In the genomic region with DNA sequence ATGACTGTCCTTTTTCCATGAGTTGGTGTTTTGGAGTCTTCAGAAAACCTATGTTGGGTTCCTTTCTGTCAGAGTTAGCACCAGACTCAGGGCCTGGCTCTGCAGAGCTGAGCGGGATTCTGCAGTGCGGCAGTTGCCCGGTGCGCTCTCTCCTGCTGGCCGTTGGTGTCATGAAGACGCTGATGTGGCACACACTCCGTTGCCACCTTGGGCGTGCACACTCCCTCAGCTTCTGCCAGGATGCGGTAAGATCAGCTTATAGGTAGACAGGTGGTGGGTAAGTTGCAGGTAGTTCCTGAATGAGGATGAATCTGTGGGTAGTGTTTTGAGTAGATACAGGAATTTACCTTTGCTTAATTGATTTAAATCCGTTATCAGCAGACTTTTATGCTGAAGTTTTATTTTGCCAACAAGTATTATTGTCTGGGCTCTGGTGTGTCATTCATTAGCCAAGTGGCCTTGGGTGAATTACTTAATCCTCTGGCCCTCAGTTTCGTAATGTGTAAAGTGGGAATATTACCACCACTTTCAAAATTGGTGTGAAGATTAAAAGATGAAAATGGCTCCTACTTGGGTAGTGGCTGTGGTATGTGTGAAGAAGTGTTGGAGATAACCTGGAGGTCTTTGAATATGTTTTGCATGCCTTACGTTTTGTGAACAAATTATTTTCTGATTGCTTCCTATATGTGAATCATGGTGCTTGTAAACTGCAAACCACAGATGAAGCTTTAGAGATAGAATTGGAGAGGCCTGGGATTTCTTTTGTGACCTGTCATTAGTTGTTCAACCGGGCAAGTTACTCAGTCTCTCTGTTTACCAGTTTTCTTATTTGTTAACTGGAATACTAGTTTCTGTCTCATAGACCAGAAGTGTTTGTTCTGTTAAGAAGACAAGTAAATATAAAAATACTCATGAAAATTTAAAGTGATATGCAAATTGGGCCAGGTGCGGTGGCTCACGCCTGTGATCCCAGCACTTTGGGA, we compare ENCODE assay signal across 1 cellular context.
TF ChIP-seq lines count a peak whose summit lies in the region.

No MANE protein-coding gene starts in this region.

TF ChIP-seq in WTC11, 78 proteins besides CTCF, POLR2A, EP300 and RAD21 (continued from another document):
- TF ChIP-seq, protein P1, sequence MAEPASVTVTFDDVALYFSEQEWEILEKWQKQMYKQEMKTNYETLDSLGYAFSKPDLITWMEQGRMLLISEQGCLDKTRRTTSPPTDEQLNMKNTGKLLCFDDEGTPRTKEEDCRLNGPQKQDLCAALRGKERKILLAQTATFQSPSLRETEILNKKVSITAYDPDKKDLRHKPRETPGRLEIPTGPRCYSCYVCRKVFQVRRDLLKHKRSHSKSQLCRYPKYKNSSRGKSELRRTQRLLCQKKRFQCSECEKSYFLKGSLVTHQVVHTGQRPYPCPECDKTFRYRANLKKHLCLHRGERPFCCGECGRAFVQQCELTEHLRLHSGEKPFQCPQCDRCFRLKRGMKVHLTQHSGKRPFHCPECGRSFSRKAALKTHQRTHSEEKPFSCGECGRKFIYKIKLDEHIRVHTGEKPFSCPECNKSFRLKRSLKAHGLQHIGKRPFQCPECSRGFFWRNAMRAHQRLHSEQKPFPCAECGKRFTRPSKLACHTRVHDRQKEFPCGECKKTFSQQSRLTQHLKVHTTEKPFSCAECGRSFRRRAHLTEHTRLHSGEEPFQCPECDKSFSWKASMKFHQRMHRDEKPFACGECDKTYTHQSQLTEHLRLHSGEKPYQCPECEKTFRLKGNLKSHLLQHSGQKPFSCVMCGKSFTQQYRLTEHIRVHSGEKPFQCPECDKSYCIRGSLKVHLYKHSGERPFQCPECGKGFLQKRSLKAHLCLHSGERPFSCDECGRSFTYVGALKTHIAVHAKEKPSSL (CRISPR knock-in tag; conservative IDR thresholded peaks at IDR 0.05) = no peak
- no peak for TF ChIP-seq MXD4 (CRISPR knock-in tag; IDR thresholded peaks at IDR 0.05; ENCODE audit: borderline replicate concordance)
- TF ChIP-seq, protein P2, sequence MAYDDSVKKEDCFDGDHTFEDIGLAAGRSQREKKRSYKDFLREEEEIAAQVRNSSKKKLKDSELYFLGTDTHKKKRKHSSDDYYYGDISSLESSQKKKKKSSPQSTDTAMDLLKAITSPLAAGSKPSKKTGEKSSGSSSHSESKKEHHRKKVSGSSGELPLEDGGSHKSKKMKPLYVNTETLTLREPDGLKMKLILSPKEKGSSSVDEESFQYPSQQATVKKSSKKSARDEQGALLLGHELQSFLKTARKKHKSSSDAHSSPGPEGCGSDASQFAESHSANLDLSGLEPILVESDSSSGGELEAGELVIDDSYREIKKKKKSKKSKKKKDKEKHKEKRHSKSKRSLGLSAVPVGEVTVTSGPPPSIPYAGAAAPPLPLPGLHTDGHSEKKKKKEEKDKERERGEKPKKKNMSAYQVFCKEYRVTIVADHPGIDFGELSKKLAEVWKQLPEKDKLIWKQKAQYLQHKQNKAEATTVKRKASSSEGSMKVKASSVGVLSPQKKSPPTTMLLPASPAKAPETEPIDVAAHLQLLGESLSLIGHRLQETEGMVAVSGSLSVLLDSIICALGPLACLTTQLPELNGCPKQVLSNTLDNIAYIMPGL (CRISPR knock-in tag; IDR thresholded peaks at IDR 0.05) = no peak
- TF ChIP-seq JAZF1 (CRISPR knock-in tag; IDR thresholded peaks at IDR 0.05) = no peak
- TF ChIP-seq HMGA2 (CRISPR knock-in tag; IDR thresholded peaks at IDR 0.05) = no peak
- TF ChIP-seq, protein P3, sequence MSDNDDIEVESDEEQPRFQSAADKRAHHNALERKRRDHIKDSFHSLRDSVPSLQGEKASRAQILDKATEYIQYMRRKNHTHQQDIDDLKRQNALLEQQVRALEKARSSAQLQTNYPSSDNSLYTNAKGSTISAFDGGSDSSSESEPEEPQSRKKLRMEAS (CRISPR knock-in tag; IDR thresholded peaks at IDR 0.05) = no peak
- TF ChIP-seq, protein P4, sequence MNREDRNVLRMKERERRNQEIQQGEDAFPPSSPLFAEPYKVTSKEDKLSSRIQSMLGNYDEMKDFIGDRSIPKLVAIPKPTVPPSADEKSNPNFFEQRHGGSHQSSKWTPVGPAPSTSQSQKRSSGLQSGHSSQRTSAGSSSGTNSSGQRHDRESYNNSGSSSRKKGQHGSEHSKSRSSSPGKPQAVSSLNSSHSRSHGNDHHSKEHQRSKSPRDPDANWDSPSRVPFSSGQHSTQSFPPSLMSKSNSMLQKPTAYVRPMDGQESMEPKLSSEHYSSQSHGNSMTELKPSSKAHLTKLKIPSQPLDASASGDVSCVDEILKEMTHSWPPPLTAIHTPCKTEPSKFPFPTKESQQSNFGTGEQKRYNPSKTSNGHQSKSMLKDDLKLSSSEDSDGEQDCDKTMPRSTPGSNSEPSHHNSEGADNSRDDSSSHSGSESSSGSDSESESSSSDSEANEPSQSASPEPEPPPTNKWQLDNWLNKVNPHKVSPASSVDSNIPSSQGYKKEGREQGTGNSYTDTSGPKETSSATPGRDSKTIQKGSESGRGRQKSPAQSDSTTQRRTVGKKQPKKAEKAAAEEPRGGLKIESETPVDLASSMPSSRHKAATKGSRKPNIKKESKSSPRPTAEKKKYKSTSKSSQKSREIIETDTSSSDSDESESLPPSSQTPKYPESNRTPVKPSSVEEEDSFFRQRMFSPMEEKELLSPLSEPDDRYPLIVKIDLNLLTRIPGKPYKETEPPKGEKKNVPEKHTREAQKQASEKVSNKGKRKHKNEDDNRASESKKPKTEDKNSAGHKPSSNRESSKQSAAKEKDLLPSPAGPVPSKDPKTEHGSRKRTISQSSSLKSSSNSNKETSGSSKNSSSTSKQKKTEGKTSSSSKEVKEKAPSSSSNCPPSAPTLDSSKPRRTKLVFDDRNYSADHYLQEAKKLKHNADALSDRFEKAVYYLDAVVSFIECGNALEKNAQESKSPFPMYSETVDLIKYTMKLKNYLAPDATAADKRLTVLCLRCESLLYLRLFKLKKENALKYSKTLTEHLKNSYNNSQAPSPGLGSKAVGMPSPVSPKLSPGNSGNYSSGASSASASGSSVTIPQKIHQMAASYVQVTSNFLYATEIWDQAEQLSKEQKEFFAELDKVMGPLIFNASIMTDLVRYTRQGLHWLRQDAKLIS (CRISPR knock-in tag; IDR thresholded peaks at IDR 0.05; ENCODE audit: borderline replicate concordance) = no peak
